Comparison of ENCODE assay signal across 8 cellular contexts in the genomic region with DNA sequence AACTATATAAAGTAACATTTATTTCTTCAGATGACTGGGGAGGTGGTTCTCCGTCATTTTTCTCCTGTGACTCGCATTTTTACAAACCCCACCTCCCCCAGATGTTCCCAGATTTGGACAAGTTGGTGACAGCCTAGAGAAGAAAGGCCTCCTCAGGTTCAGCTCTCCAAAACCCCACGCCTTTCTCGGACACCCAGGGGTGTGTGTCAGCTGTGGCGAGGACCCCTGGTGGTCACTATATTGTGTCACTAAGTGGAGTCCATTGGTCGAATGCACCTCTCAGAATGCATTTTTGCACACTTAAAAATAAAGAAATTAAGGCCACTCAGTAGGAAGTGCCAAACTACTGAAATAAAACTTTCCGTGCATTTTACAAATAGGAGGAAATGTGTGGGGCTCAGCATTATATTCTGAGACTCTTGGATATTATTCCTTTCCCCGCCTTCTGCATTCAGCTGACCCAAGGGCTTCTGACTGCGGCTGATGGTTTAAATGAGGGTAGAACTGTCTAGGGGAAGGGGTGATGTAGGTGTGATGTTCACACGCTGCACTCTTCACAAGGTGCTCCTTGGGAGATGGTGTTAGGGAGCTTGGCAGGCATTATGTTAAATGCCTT.
DNase-seq lines count a peak whose midpoint lies in the region; ATAC-seq and TF ChIP-seq lines count a peak whose summit lies in the region.

No MANE protein-coding gene starts in this region.

- DNase-seq in NCI-H748 (lab: John Stamatoyannopoulos, UW; ENCODE audit: unreplicated experiment) (peak; percentile 24), NCI-H748 treated with DMSO at 0.1 percent for 48 hours (lab: John Stamatoyannopoulos, UW) (no peak), glomerular visceral epithelial cell (ENCODE audit: extremely low spot score) (peak; percentile 62), hippocampal formation (lab: John Stamatoyannopoulos, UW) (no peak)
- DNase-seq in activated T-cell treated with anti-CD3 and anti-CD28 coated beads, Interleukin-2, amount 50 U/mL, for 1 hour, result peak; percentile 31
- peak; percentile 31 for DNase-seq in stimulated activated CD4-positive, alpha-beta T cell treated with anti-CD3 and anti-CD28 coated beads, Interleukin-12 subunit alpha, Interleukin-12 subunit beta, amount 100 ng/mL, for 4 hours

- TF ChIP-seq CTCF in LNCAP (IDR thresholded peaks at IDR 0.05), result peak; percentile 60

- ATAC-seq in HG03439 (IDR thresholded peaks at IDR 0.05; ENCODE audit: unreplicated experiment), result no peak

Comparison
In these comparisons a context has a peak if more than half of its experiments do, and no peak if none do; other contexts are left out.
1. DNase-seq: peak in NCI-H748 (single experiment), activated T-cell treated with anti-CD3 and anti-CD28 coated beads, Interleukin-2, amount 50 U/mL, for 1 hour (single experiment), glomerular visceral epithelial cell (single experiment) and stimulated activated CD4-positive, alpha-beta T cell treated with anti-CD3 and anti-CD28 coated beads, Interleukin-12 subunit alpha, Interleukin-12 subunit beta, amount 100 ng/mL, for 4 hours (single experiment); none in NCI-H748 treated with DMSO at 0.1 percent for 48 hours (single experiment) and hippocampal formation (0 of 2).